12 cellular contexts compared by ENCODE assay signal in the genomic region with DNA sequence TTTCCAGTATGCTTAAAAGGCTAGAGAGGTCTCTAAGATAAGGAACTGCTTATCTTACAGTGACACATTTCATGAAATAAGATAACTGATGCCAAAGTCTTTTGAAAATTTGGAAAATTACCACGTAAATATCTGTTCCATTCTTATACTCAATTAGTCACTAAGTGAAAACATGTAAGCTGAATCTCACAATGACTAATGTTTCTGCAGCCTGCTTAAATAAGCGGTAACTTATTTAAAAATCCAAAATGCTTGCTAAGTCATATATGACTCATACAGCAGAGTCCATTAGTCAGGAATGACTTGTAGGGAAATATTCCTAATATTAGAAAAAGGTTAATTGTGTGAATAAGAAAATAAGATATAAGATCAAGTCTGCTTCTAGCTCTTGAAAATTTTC. TPM values are rescaled to one million over a fixed set of nuclear protein-coding genes. Genes with fewer than 3 reads are reported as not detected.
A peak's percentile ranks its signal among the peaks of the same experiment; 100 is the strongest.
DNase-seq lines count a peak whose midpoint lies in the region; ATAC-seq, FAIRE-seq and TF ChIP-seq lines count a peak whose summit lies in the region.
"Had no signal": no experiment of that assay in that cellular context is flagged by ENCODE, and none has a peak within 500 bp of the region (broad histone marks: within the 10 kb centered on the region; RNA-seq: fewer than 3 reads in every experiment).

No MANE protein-coding gene starts in this region.

- H3K27me3 Mint-ChIP-seq in stimulated activated naive CD8-positive, alpha-beta T cell treated with anti-CD3 and anti-CD28 coated beads, Interleukin-15, amount 100 ng/mL, for 72 hours = peaks cover 1% of the 10 kb centered on the region

- POLR2A ChIA-PET in endothelial cell of umbilical vein (lab: Charles Lee) = interaction anchor here (1.4 kb wide), 1 partner anchor 455 kb away, joined by 4 read pairs; no protein-coding TSS in a partner anchor

- H4K20me1 ChIP-seq in endothelial cell of umbilical vein (replicated peaks; ENCODE audit: control insufficient read depth, extremely low read depth, insufficient read depth, low read length) = no peaks in the 10 kb centered on the region

- H3K27me3 ChIP-seq in endothelial cell of umbilical vein (ENCODE audit: control insufficient read depth in 2 of 2, insufficient read depth in 2 of 2, low read length in 2 of 2) = no peaks in the 10 kb centered on the region

- peaks cover 5% of the 10 kb centered on the region for H3K4me1 Mint-ChIP-seq in stimulated activated naive CD8-positive, alpha-beta T cell treated with anti-CD3 and anti-CD28 coated beads, Interleukin-15, amount 100 ng/mL, for 72 hours

- dilution Hi-C loops in endothelial cell of umbilical vein (cut with MboI; ENCODE audit: extremely low pct_ligation_motif_present, low sequenced_read_pairs) = no loop called here

- H3K36me3 ChIP-seq in endothelial cell of umbilical vein (ENCODE audit: control insufficient read depth in 2 of 2, extremely low read depth in 1 of 2, insufficient read depth in 2 of 2, low read length in 2 of 2) = no peaks in the 10 kb centered on the region

- no peak overlapping the region for H3K9ac ChIP-seq in endothelial cell of umbilical vein (replicated peaks; ENCODE audit: extremely low read depth, insufficient read depth, low read length)

- no peak overlapping the region for H2AFZ ChIP-seq in endothelial cell of umbilical vein (ENCODE audit: low read depth, low read length)

- TF ChIP-seq CTCF in endothelial cell of umbilical vein (IDR thresholded peaks at IDR 0.05; ENCODE audit: extremely low read depth in 1 of 2, insufficient read depth in 1 of 2, low read depth in 1 of 2, low read length in 2 of 2) = no peak

- peak overlapping the region; percentile 16 for H3K4me2 ChIP-seq in endothelial cell of umbilical vein (ENCODE audit: insufficient read depth, low read length)

- no peaks in the 10 kb centered on the region for H3K9me1 ChIP-seq in endothelial cell of umbilical vein (replicated peaks; ENCODE audit: control insufficient read depth, extremely low read depth, insufficient read depth, low read length)

- intact Hi-C loops in endothelial cell of umbilical vein (cut with micrococcal nuclease) = no loop called here

- H3K4me3 Mint-ChIP-seq in stimulated activated naive CD8-positive, alpha-beta T cell treated with anti-CD3 and anti-CD28 coated beads, Interleukin-15, amount 100 ng/mL, for 72 hours = no peak overlapping the region
- H3K4me3 Mint-ChIP-seq: stimulated activated effector memory CD8-positive, alpha-beta T cell treated with anti-CD3 and anti-CD28 coated beads, Interleukin-12 subunit alpha, Interleukin-12 subunit beta, amount 100 ng/mL, for 72 hours had no signal

- H3K27ac Mint-ChIP-seq in stimulated activated naive CD8-positive, alpha-beta T cell treated with anti-CD3 and anti-CD28 coated beads, Interleukin-15, amount 100 ng/mL, for 72 hours = no peak overlapping the region
- H3K27ac Mint-ChIP-seq: stimulated activated effector memory CD8-positive, alpha-beta T cell treated with anti-CD3 and anti-CD28 coated beads, Interleukin-12 subunit alpha, Interleukin-12 subunit beta, amount 100 ng/mL, for 72 hours had no signal

- H3K27ac ChIP-seq in endothelial cell of umbilical vein (ENCODE audit: insufficient read depth, low read depth, low read length) = peak overlapping the region; percentile 29

- peak; percentile 74 for FAIRE-seq in endothelial cell of umbilical vein (lab: Jason Lieb, UNC)

- CTCF ChIA-PET in endothelial cell of umbilical vein (lab: Charles Lee) = interaction anchor here (1.4 to 7.6 kb wide), 3 partner anchors 250 to 456 kb away, joined by 4 to 183 read pairs (median 10); no protein-coding TSS in a partner anchor

- BruUV-seq in endothelial cell of umbilical vein (replicated peaks; lab: Mats Ljungman, UMichigan) = no TSS peak

- DNase-seq in HS-27A (ENCODE audit: low read depth) (peak; percentile 30), endothelial cell of umbilical vein (ENCODE audit: low read depth, low spot score) (peak; percentile 68), pulmonary artery endothelial cell (ENCODE audit: low read depth, low spot score) (peak; percentile 61), DMS153 treated with DMSO at 0.1 percent for 48 hours (lab: John Stamatoyannopoulos, UW; ENCODE audit: unreplicated experiment) (no peak), NOMO-1 (lab: John Stamatoyannopoulos, UW; ENCODE audit: unreplicated experiment in 2 of 2) (no peak)
- DNase-seq in stimulated activated naive CD8-positive, alpha-beta T cell treated with anti-CD3 and anti-CD28 coated beads, Interleukin-15, amount 100 ng/mL, for 72 hours = no peak
- no peak for DNase-seq in activated effector memory CD4-positive, alpha-beta T cell treated with Interleukin-2 at 50 U/mL for 16 hours
- DNase-seq: cortex of kidney, left cardiac atrium had no signal

- no peaks in the 10 kb centered on the region for H3K9me3 Mint-ChIP-seq in stimulated activated naive CD8-positive, alpha-beta T cell treated with anti-CD3 and anti-CD28 coated beads, Interleukin-15, amount 100 ng/mL, for 72 hours
- H3K9me3 Mint-ChIP-seq: stimulated activated effector memory CD8-positive, alpha-beta T cell treated with anti-CD3 and anti-CD28 coated beads, Interleukin-12 subunit alpha, Interleukin-12 subunit beta, amount 100 ng/mL, for 72 hours had no signal

- no peak overlapping the region for H3K4me3 ChIP-seq in endothelial cell of umbilical vein (replicated peaks in 1 of 3; ENCODE audit: insufficient read depth in 1 of 3, low read depth in 1 of 3, low read length in 3 of 3)

- ATAC-seq in GM18502 (IDR thresholded peaks at IDR 0.05; ENCODE audit: poor library complexity, unreplicated experiment) = peak; percentile 51
- ATAC-seq in stimulated activated naive CD8-positive, alpha-beta T cell treated with anti-CD3 and anti-CD28 coated beads, Interleukin-15, amount 100 ng/mL, for 72 hours = no peak
- ATAC-seq: stimulated activated effector memory CD8-positive, alpha-beta T cell treated with anti-CD3 and anti-CD28 coated beads, Interleukin-12 subunit alpha, Interleukin-12 subunit beta, amount 100 ng/mL, for 72 hours had no signal

- no peaks in the 10 kb centered on the region for H3K79me2 ChIP-seq in endothelial cell of umbilical vein (ENCODE audit: control insufficient read depth, insufficient read depth, low read length)

- peaks cover 24% of the 10 kb centered on the region for H3K4me1 ChIP-seq in endothelial cell of umbilical vein (ENCODE audit: control insufficient read depth, extremely low read depth, insufficient read depth, low read length)

- H3K9me3 ChIP-seq in endothelial cell of umbilical vein (replicated peaks; ENCODE audit: control insufficient read depth, insufficient read depth, low read length) = no peaks in the 10 kb centered on the region

- no peak for TF ChIP-seq POLR2A in endothelial cell of umbilical vein (IDR thresholded peaks at IDR 0.05; ENCODE audit: low read depth, low read length)

TF ChIP-seq in endothelial cell of umbilical vein, 7 proteins besides CTCF, POLR2A, EP300 and RAD21:
- TF ChIP-seq JUN (IDR thresholded peaks at IDR 0.05; ENCODE audit: borderline replicate concordance, insufficient read depth, insufficient read length, low read depth) (peak; percentile 72), FOS (IDR thresholded peaks at IDR 0.05; ENCODE audit: borderline replicate concordance, insufficient read depth, low read length) (peak; percentile 97), GATA2 (IDR thresholded peaks at IDR 0.05; ENCODE audit: insufficient read depth, insufficient read length, low read depth, low read length) (peak; percentile 63), POLR2AphosphoS5 (IDR thresholded peaks at IDR 0.05; ENCODE audit: insufficient read depth, low read depth, low read length) (no peak)
TF ChIP-seq in endothelial cell of umbilical vein: peak in this region for 3.

RNA-seq across cellular contexts. Expression of a gene that starts 27.8 kb away (rescaled TPM):
- total RNA-seq in endothelial cell of umbilical vein (not detected in 2 replicates), pulmonary artery endothelial cell (not detected in 2 replicates)
- polyA plus RNA-seq in endothelial cell of umbilical vein = not detected in 2 replicates
- polyA plus RNA-seq in endothelial cell of umbilical vein (2011; cell fraction: cytosol; rRNA removed) = not detected in 2 replicates
- not detected in 2 replicates for polyA plus RNA-seq in endothelial cell of umbilical vein (2011; cell fraction: nucleus; rRNA removed)
- polyA plus RNA-seq in endothelial cell of umbilical vein (2012) = not detected in 2 replicates
- not detected in 2 replicates for polyA minus RNA-seq in endothelial cell of umbilical vein
- polyA minus RNA-seq in endothelial cell of umbilical vein (2011; cell fraction: cytosol; rRNA and poly(A)+ RNA removed) = 2.8 TPM
- polyA minus RNA-seq in endothelial cell of umbilical vein (2011; cell fraction: nucleus; rRNA and poly(A)+ RNA removed) = not detected in 2 replicates
- total RNA-seq: left cardiac atrium; T-helper 1 cell treated with Interleukin-12 subunit alpha and Interleukin-12 subunit beta and Interleukin-4 antibody, amounts not matched to agents 30 ng/mL and 1 ng/mL, for 36 hours had no signal

Comparison
In these comparisons a context has a peak if more than half of its experiments do, and no peak if none do; other contexts are left out.
1. DNase-seq: peak in HS-27A (single experiment), endothelial cell of umbilical vein (single experiment) and pulmonary artery endothelial cell (single experiment); none in DMS153 treated with DMSO at 0.1 percent for 48 hours (single experiment), stimulated activated naive CD8-positive, alpha-beta T cell treated with anti-CD3 and anti-CD28 coated beads, Interleukin-15, amount 100 ng/mL, for 72 hours (0 of 2), activated effector memory CD4-positive, alpha-beta T cell treated with Interleukin-2 at 50 U/mL for 16 hours (single experiment) and NOMO-1 (0 of 2).